ENCODE assay signal across 8 cellular contexts in the genomic region with DNA sequence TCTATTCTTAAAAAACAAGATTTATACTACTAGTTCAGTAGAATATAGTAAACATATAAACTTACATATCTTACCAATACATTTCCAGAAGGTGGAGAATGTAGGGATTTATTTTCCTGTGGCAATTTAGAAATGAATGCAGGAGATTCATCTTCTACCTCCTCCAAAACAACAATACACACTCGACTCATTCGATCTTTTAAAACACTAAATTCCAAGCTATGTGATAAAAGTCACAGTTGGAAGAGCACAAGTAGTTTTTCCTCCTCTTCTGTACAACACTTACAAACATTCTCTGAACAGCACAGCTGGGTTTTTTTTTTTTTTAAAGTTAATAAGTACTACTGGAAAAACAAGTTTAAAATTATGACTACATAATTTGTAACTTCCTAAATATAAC. TPM values are rescaled to one million over a fixed set of nuclear protein-coding genes. Genes with fewer than 3 reads are reported as not detected.
DNase-seq lines count a peak whose midpoint lies in the region; ATAC-seq and TF ChIP-seq lines count a peak whose summit lies in the region.

No MANE protein-coding gene starts in this region.

- intact Hi-C loops in CD4-positive, alpha-beta T cell (cut with DNase I, micrococcal nuclease): no loop called here
- intact Hi-C loops in colonic mucosa (cut with DNase I): no loop called here

- H3K9me2 ChIP-seq in MM.1S (replicated peaks; ENCODE audit: insufficient read depth, low read length): no peaks in the 10 kb centered on the region

- no peak for ATAC-seq in CD4-positive, alpha-beta T cell (ENCODE audit: poor library complexity)
- ATAC-seq in HG03039 (IDR thresholded peaks at IDR 0.05; ENCODE audit: unreplicated experiment): no peak
- ATAC-seq in HG03378 (IDR thresholded peaks at IDR 0.05; ENCODE audit: unreplicated experiment): no peak

- no peak for TF ChIP-seq CTCF in CD4-positive, alpha-beta T cell (IDR thresholded peaks at IDR 0.05)
- TF ChIP-seq CTCF in MM.1S (IDR thresholded peaks at IDR 0.05; ENCODE audit: low read length): no peak
- no peak for TF ChIP-seq CTCF in colonic mucosa (IDR thresholded peaks at IDR 0.05)
- no peak for TF ChIP-seq CTCF in neural progenitor cell (IDR thresholded peaks at IDR 0.05)

- CTCF ChIA-PET in CD4-positive, alpha-beta T cell (lab: Charles Lee): interaction anchor here (1.5 to 2.0 kb wide), 3 partner anchors 11 to 166 kb away, joined by 4 to 5 read pairs (median 5); no protein-coding TSS in a partner anchor

- H3F3A ChIP-seq in MM.1S (ENCODE audit: insufficient read depth, low read length): peaks cover 54% of the 10 kb centered on the region
- peaks cover 16% of the 10 kb centered on the region for H3F3A ChIP-seq in neural progenitor cell (ENCODE audit: low read depth)

- POLR2A ChIA-PET in CD4-positive, alpha-beta T cell (lab: Charles Lee): interaction anchor here (1.1 kb wide), 1 partner anchor 14 kb away, joined by 3 read pairs; no protein-coding TSS in a partner anchor

- peak overlapping the region; percentile 70 for H3K27ac Mint-ChIP-seq in CD4-positive, alpha-beta T cell
- H3K27ac Mint-ChIP-seq in neural progenitor cell: peak overlapping the region; percentile 97

- peaks cover 41% of the 10 kb centered on the region for H3K4me1 ChIP-seq in MM.1S (ENCODE audit: low read length)
- H3K4me1 ChIP-seq in colonic mucosa: no peaks in the 10 kb centered on the region
- peaks cover 45% of the 10 kb centered on the region for H3K4me1 ChIP-seq in neural progenitor cell

- H3K9ac ChIP-seq in MM.1S (ENCODE audit: low read length) (peak overlapping the region; percentile 92), colonic mucosa (ENCODE audit: low read depth in 2 of 2, low read length in 2 of 2) (no peak overlapping the region), neural progenitor cell (no peak overlapping the region)

- no peaks in the 10 kb centered on the region for H3K9me3 ChIP-seq in CD4-positive, alpha-beta T cell (ENCODE audit: control insufficient read depth, low read length)
- no peaks in the 10 kb centered on the region for H3K9me3 ChIP-seq in MM.1S (replicated peaks; ENCODE audit: insufficient read depth, low read length)
- no peaks in the 10 kb centered on the region for H3K9me3 ChIP-seq in colonic mucosa
- no peaks in the 10 kb centered on the region for H3K9me3 ChIP-seq in neural progenitor cell (ENCODE audit: low read depth)

- no peak for DNase-seq in CD4-positive, alpha-beta T cell
- no peak for DNase-seq in MM.1S
- DNase-seq in colonic mucosa: no peak
- DNase-seq in neural progenitor cell (ENCODE audit: low spot score): no peak
- DNase-seq in NCI-H1417 treated with DMSO at 0.1 percent for 48 hours (lab: John Stamatoyannopoulos, UW): no peak
- DNase-seq in epidermal melanocyte (ENCODE audit: insufficient read length, low spot score): no peak

- peaks cover 80% of the 10 kb centered on the region for H3K4me1 Mint-ChIP-seq in CD4-positive, alpha-beta T cell (ENCODE audit: low read depth)
- peaks cover 43% of the 10 kb centered on the region for H3K4me1 Mint-ChIP-seq in neural progenitor cell

- H3K4me3 ChIP-seq in MM.1S (ENCODE audit: low read length) (peak overlapping the region; percentile 75), colonic mucosa (peak overlapping the region; percentile 14), neural progenitor cell (peak overlapping the region; percentile 43)

- H2AFZ ChIP-seq in MM.1S (ENCODE audit: low read length) (no peak overlapping the region), neural progenitor cell (replicated peaks) (no peak overlapping the region)

- peak overlapping the region; percentile 80 for H3K4me3 Mint-ChIP-seq in CD4-positive, alpha-beta T cell
- H3K4me3 Mint-ChIP-seq in neural progenitor cell: peak overlapping the region; percentile 88

- H3K27me3 Mint-ChIP-seq in CD4-positive, alpha-beta T cell: no peaks in the 10 kb centered on the region
- no peaks in the 10 kb centered on the region for H3K27me3 Mint-ChIP-seq in neural progenitor cell (ENCODE audit: insufficient read depth, low read depth)

- no peaks in the 10 kb centered on the region for H3K27me3 ChIP-seq in CD4-positive, alpha-beta T cell (ENCODE audit: control insufficient read depth, insufficient read depth, low read length)
- H3K27me3 ChIP-seq in MM.1S (replicated peaks; ENCODE audit: insufficient read depth, low read length) (no peaks in the 10 kb centered on the region), colonic mucosa (no peaks in the 10 kb centered on the region), neural progenitor cell (no peaks in the 10 kb centered on the region)

- H3K36me3 ChIP-seq in MM.1S (replicated peaks; ENCODE audit: insufficient read depth, low read length): no peaks in the 10 kb centered on the region
- H3K36me3 ChIP-seq in colonic mucosa: no peaks in the 10 kb centered on the region
- no peaks in the 10 kb centered on the region for H3K36me3 ChIP-seq in neural progenitor cell

- H3K79me2 ChIP-seq in MM.1S (ENCODE audit: low read length): peaks cover 97% of the 10 kb centered on the region
- H3K79me2 ChIP-seq in neural progenitor cell (ENCODE audit: low read depth): peaks cover 43% of the 10 kb centered on the region

- H3K27ac ChIP-seq in CD4-positive, alpha-beta T cell (ENCODE audit: low read depth, low read length): peak overlapping the region; percentile 2
- H3K27ac ChIP-seq in MM.1S (ENCODE audit: low read length) (peak overlapping the region; percentile 87), colonic mucosa (peak overlapping the region; percentile 78), neural progenitor cell (peak overlapping the region; percentile 85)

- H3K4me2 ChIP-seq in MM.1S (ENCODE audit: low read depth, low read length) (peak overlapping the region; percentile 51), neural progenitor cell (peak overlapping the region; percentile 79)

- peaks cover 31% of the 10 kb centered on the region for H3K36me3 Mint-ChIP-seq in CD4-positive, alpha-beta T cell (ENCODE audit: low read depth)
- H3K36me3 Mint-ChIP-seq in neural progenitor cell: peaks cover 14% of the 10 kb centered on the region

- no peaks in the 10 kb centered on the region for H3K9me3 Mint-ChIP-seq in CD4-positive, alpha-beta T cell
- H3K9me3 Mint-ChIP-seq in neural progenitor cell: peaks cover 11% of the 10 kb centered on the region

- H4K20me1 ChIP-seq in MM.1S (ENCODE audit: insufficient read depth, low read length): no peaks in the 10 kb centered on the region
- H4K20me1 ChIP-seq in neural progenitor cell (ENCODE audit: low read depth): no peaks in the 10 kb centered on the region

RNA-seq across cellular contexts. Expression of a gene that starts 1.4 kb away (rescaled TPM):
- total RNA-seq in CD4-positive, alpha-beta T cell: 10 to 100 TPM; 36.6 to 43.1 TPM
- total RNA-seq in colonic mucosa (10 to 100 TPM; 40.7 to 46.2 TPM), neural progenitor cell (ENCODE audit: low replicate concordance) (29.3 and 36.4 TPM in 2 replicates)

Comparison
In these comparisons a context has a peak if more than half of its experiments do, and no peak if none do; other contexts are left out.
1. H3K27ac ChIP-seq: peak in every context shown above with its lines; median percentile 87 in MM.1S; 85 in neural progenitor cell; 78 in colonic mucosa; 2 in CD4-positive, alpha-beta T cell.
2. H3K4me3 ChIP-seq: peak in every context shown above with its lines; median percentile 75 in MM.1S; 43 in neural progenitor cell; 14 in colonic mucosa.